In the genomic region with DNA sequence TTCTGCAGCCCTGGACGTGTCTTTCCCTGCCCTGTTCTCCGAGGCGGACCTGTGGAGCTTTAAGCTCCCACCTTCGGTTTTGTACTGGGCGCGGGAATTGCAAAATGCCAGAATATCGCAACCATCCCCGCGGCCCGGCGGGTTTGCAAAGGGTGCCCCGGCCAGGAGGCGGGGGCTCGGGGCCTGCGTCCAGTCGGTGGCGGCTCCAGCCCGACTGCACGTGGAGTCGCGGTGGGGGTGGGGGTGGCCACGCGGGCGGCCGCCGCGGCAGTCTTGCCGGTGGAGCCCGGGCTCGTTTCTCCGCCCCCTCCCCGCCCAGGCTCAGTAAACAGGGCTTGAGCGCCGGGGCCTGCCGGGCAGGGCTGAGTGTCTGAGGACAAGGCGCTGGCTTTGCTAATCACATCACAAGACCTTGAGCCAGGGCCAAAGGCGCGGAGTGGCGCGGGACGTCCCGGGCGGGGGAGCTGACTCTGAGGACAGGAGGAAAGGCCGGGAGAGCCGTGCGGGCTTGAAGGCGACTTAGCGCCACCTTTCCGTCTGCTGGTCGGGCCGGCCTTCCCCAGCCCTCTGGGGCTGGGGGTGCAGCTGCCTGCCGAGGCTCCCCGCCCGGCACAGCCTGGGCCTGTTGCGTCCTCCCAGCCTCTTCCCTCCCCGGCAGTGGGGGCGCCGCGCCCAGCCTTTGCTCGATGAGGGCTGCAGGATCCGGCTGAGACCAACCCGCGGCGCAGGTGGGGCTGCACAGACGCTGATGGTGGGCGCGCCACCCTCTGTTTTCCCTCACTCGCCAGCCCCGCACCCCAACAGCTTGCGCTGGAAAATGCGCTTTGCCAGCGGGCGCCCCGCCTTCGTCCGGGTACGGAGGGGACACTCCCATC, we compare ENCODE assay signal across 8 cellular contexts. TPM values are rescaled to one million over a fixed set of nuclear protein-coding genes. Genes with fewer than 3 reads are reported as not detected.
A peak's percentile ranks its signal among the peaks of the same experiment; 100 is the strongest.
DNase-seq lines count a peak whose midpoint lies in the region; ATAC-seq, FAIRE-seq and TF ChIP-seq lines count a peak whose summit lies in the region.

No MANE protein-coding gene starts in this region.

- peak overlapping the region; percentile 89 for H3K27ac Mint-ChIP-seq in T-helper 2 cell treated with Interferon-gamma antibody and Interleukin-4, amounts not matched to agents 5 μg/mL and 100 μg/mL, for 36 hours
- H3K27ac Mint-ChIP-seq in astrocyte (ENCODE audit: unreplicated experiment) = peak overlapping the region; percentile 78

- DNase-seq in DMS114 treated with DMSO at 0.1 percent for 48 hours (lab: John Stamatoyannopoulos, UW; ENCODE audit: unreplicated experiment) (peak; percentile 16), MV-4-11 (lab: John Stamatoyannopoulos, UW) (peak; percentile 80), astrocyte (ENCODE audit: low read depth) (peak; percentile 57), hepatic stellate cell (ENCODE audit: low spot score) (peak; percentile 79), renal cortical epithelial cell (ENCODE audit: low read depth) (peak; percentile 73)
- peak; percentile 71 for DNase-seq in T-helper 2 cell treated with Interferon-gamma antibody and Interleukin-4, amounts not matched to agents 5 μg/mL and 100 μg/mL, for 36 hours (ENCODE audit: low spot score)

- H3K4me1 ChIP-seq in astrocyte (ENCODE audit: insufficient read depth, low read length) = peaks cover 19% of the 10 kb centered on the region

- ATAC-seq in GM21825 (IDR thresholded peaks at IDR 0.05; ENCODE audit: unreplicated experiment) (peak; percentile 17), GM21619 (IDR thresholded peaks at IDR 0.05; ENCODE audit: unreplicated experiment) (no peak)

- H3K4me2 ChIP-seq in astrocyte (ENCODE audit: low read length) = peak overlapping the region; percentile 93

- H2AFZ ChIP-seq in astrocyte (ENCODE audit: low read depth, low read length) = peak overlapping the region; percentile 48

- FAIRE-seq in astrocyte (lab: Jason Lieb, UNC) = no peak

- no peak for TF ChIP-seq CTCF in astrocyte (IDR thresholded peaks at IDR 0.05; ENCODE audit: insufficient read depth, low read depth, low read length)

- H3K27ac ChIP-seq in astrocyte (ENCODE audit: low read depth, low read length) = peak overlapping the region; percentile 82

- peaks cover 4% of the 10 kb centered on the region for H3K36me3 ChIP-seq in astrocyte (ENCODE audit: insufficient read depth, low read length)

- peaks cover 39% of the 10 kb centered on the region for H3K36me3 Mint-ChIP-seq in T-helper 2 cell treated with Interferon-gamma antibody and Interleukin-4, amounts not matched to agents 5 μg/mL and 100 μg/mL, for 36 hours (ENCODE audit: low read depth)
- H3K36me3 Mint-ChIP-seq in astrocyte (ENCODE audit: low read depth, unreplicated experiment) = peaks cover 8% of the 10 kb centered on the region

- no peaks in the 10 kb centered on the region for H3K27me3 ChIP-seq in astrocyte (ENCODE audit: insufficient read depth, low read length)

- H3K9ac ChIP-seq in astrocyte (ENCODE audit: low read length) = peak overlapping the region; percentile 86

- peaks cover 17% of the 10 kb centered on the region for H4K20me1 ChIP-seq in astrocyte (ENCODE audit: insufficient read depth, low read length)

- no peaks in the 10 kb centered on the region for H3K9me3 Mint-ChIP-seq in T-helper 2 cell treated with Interferon-gamma antibody and Interleukin-4, amounts not matched to agents 5 μg/mL and 100 μg/mL, for 36 hours
- no peaks in the 10 kb centered on the region for H3K9me3 Mint-ChIP-seq in astrocyte (ENCODE audit: unreplicated experiment)

- peak overlapping the region; percentile 86 for H3K4me3 Mint-ChIP-seq in T-helper 2 cell treated with Interferon-gamma antibody and Interleukin-4, amounts not matched to agents 5 μg/mL and 100 μg/mL, for 36 hours
- H3K4me3 Mint-ChIP-seq in astrocyte (ENCODE audit: unreplicated experiment) = peak overlapping the region; percentile 84

- H3K9me3 ChIP-seq in astrocyte (ENCODE audit: insufficient read depth, low read depth, low read length) = no peaks in the 10 kb centered on the region

- peak overlapping the region; percentile 73 for H3K4me3 ChIP-seq in astrocyte (ENCODE audit: insufficient read depth, low read depth, low read length)

- peaks cover 46% of the 10 kb centered on the region for H3K79me2 ChIP-seq in astrocyte (ENCODE audit: insufficient read depth, low read length)

- H3K4me1 Mint-ChIP-seq in T-helper 2 cell treated with Interferon-gamma antibody and Interleukin-4, amounts not matched to agents 5 μg/mL and 100 μg/mL, for 36 hours (ENCODE audit: low read depth) = peaks cover 23% of the 10 kb centered on the region
- peaks cover 23% of the 10 kb centered on the region for H3K4me1 Mint-ChIP-seq in astrocyte (ENCODE audit: low read depth, unreplicated experiment)

- no peaks in the 10 kb centered on the region for H3K27me3 Mint-ChIP-seq in T-helper 2 cell treated with Interferon-gamma antibody and Interleukin-4, amounts not matched to agents 5 μg/mL and 100 μg/mL, for 36 hours (ENCODE audit: low read depth)
- H3K27me3 Mint-ChIP-seq in astrocyte (ENCODE audit: low read depth, unreplicated experiment) = no peaks in the 10 kb centered on the region

RNA-seq across cellular contexts. Expression of gene ZFP36L2, which starts 0.8 kb away (rescaled TPM):
- total RNA-seq in astrocyte = 44.5 and 49.5 TPM in 2 replicates
- 4.5 and 20.1 TPM in 2 replicates for total RNA-seq in renal cortical epithelial cell

Comparison
In these comparisons a context has a peak if more than half of its experiments do, and no peak if none do; other contexts are left out.
1. DNase-seq: peak in every context shown above with its lines; median percentile 80 in MV-4-11; 79 in hepatic stellate cell; 73 in renal cortical epithelial cell; 71 in T-helper 2 cell treated with Interferon-gamma antibody and Interleukin-4, amounts not matched to agents 5 μg/mL and 100 μg/mL, for 36 hours; 57 in astrocyte; 16 in DMS114 treated with DMSO at 0.1 percent for 48 hours.